ENCODE assay signal across 13 cellular contexts in the genomic region with DNA sequence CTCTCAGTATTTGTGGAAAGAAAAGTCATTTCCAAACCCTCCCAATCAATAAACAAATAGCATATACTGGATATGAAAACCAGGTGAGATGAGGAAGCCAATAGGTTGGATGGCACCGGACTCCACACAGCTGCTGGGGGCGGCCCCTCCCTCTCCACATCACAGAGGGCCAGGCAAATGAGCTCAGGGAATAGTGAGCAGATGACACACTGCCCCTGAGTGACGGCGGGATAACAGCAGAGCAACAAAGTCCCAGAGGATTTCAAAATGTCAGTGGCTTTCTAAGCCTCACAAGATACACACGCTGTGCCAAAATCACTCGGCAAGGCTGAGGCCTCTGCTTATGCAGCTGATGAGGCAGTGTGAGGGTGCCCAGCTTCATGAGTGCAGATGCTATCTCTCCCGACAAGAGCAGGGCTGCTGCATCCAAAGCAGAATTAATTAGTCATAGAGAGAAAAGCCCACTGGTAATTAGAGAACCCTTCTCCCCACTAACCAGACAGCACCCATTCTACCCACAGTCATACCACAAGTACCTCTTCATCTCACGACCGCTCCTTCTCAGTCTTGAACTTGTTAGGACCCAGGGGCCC.
"Had no signal": no experiment of that assay in that cellular context is flagged by ENCODE, and none has a peak within 500 bp of the region (broad histone marks: within the 10 kb centered on the region; RNA-seq: fewer than 3 reads in every experiment).

No MANE protein-coding gene starts in this region.

- DNase-seq: activated CD4-positive, alpha-beta T cell treated with anti-CD3 and anti-CD28 coated beads for 36 hours; activated CD4-positive, alpha-beta T cell treated with anti-CD3 and anti-CD28 coated beads, Interleukin-2, amount 50 U/mL, for 48 hours; activated naive CD4-positive, alpha-beta T cell treated with Interleukin-2 at 50 U/mL for 16 hours; activated naive CD8-positive, alpha-beta T cell treated with anti-CD3 and anti-CD28 coated beads, Interleukin-2, amount 10 ng/mL, durations not matched to agents 7 days and 5 days; activated T-cell treated with anti-CD3 and anti-CD28 coated beads for 4 hours; amygdala; effector memory CD8-positive, alpha-beta T cell; foreskin fibroblast; kidney; right cardiac atrium; stimulated activated CD4-positive, alpha-beta T cell treated with anti-CD3 and anti-CD28 coated beads, Interleukin-2, amount 100 ng/mL, for 24 hours had no signal

- H3K4me1 ChIP-seq: tibial nerve had no signal

- H3K9me3 ChIP-seq: tibial nerve had no signal

- H3K4me3 ChIP-seq: cardiac muscle cell, tibial nerve had no signal

- H3K36me3 ChIP-seq: cardiac muscle cell, tibial nerve had no signal

- H3K27ac ChIP-seq: cardiac muscle cell, tibial nerve had no signal

- ATAC-seq: activated CD4-positive, alpha-beta T cell treated with anti-CD3 and anti-CD28 coated beads for 36 hours; effector memory CD8-positive, alpha-beta T cell had no signal

- H3K27me3 ChIP-seq: cardiac muscle cell, tibial nerve had no signal
